In the genomic region with DNA sequence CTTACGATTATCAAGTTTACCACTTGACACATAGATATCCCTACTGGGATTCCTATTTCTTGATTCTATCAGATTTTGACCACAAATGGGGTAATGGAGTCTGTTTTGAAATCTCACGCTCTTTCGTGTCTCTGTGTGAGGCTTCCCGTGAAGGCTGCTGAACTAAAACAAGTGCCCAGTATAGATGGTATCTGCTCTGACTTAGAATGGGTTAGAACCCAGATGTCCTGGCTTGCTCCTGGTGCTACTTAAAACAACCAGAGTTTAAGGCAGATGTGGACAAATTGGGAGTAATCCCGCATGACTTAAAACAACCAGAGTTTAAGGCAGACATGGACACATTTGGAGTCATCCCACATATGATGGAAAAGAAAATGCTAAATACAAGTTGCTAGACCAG, we compare ENCODE assay signal across 20 cellular contexts.
"Had no signal": no experiment of that assay in that cellular context is flagged by ENCODE, and none has a peak within 500 bp of the region (broad histone marks: within the 10 kb centered on the region; RNA-seq: fewer than 3 reads in every experiment).

No MANE protein-coding gene starts in this region.

- DNase-seq: IMR-90, Karpas-422, KG1, MG63, NCI-H1092, NCI-H1105 treated with DMSO at 0.1 percent for 48 hours, NCI-H1417 treated with DMSO at 0.1 percent for 48 hours, NCI-H1694 treated with DMSO at 0.1 percent for 48 hours, NCI-H1930, NCI-H2081, NCI-H2107, NCI-H2227 treated with DMSO at 0.1 percent for 48 hours, NCI-H524, NCI-H526 treated with DMSO at 0.1 percent for 48 hours, NCI-H774, Right ventricle myocardium superior, RPMI8226, SIG-M5 had no signal

- H3K36me3 ChIP-seq: MG63, SJSA1 had no signal

- H3K27ac ChIP-seq: HL-60, SJSA1 had no signal

- H3K4me1 ChIP-seq: SJSA1 had no signal

- H3K27me3 ChIP-seq: MG63 had no signal

- H3K4me3 ChIP-seq: MG63, SJSA1 had no signal

- H3K9me3 ChIP-seq: MG63, SJSA1 had no signal
